In genomic region chr16:23385441-23385840, GRCh38 we compare ENCODE assay signal across 19 cellular contexts.
"Had no signal": no experiment of that assay in that cellular context is flagged by ENCODE, and none has a peak within 500 bp of the region (broad histone marks: within the 10 kb centered on the region; RNA-seq: fewer than 3 reads in every experiment).

No MANE protein-coding gene starts in this region.

- H3K4me2 ChIP-seq: PC-9 had no signal

- H3K36me3 Mint-ChIP-seq: activated naive CD8-positive, alpha-beta T cell treated with anti-CD3 and anti-CD28 coated beads for 36 hours had no signal

- H3K27ac Mint-ChIP-seq: activated CD8-positive, alpha-beta T cell treated with anti-CD3 and anti-CD28 coated beads for 36 hours; activated naive CD4-positive, alpha-beta T cell treated with anti-CD3 and anti-CD28 coated beads, Interleukin-2, amount 10 ng/mL, durations not matched to agents 7 days and 5 days; activated naive CD8-positive, alpha-beta T cell treated with anti-CD3 and anti-CD28 coated beads for 36 hours; activated T-cell treated with anti-CD3 and anti-CD28 coated beads, Interleukin-2, amount 50 U/mL, for 72 hours; activated T-helper 2 cell treated with anti-CD3 and anti-CD28 coated beads, Interferon-gamma antibody, Interleukin-2, Interleukin-4, amounts not matched to agents 10 μg/mL and 5 μg/mL and 100 μg/mL, durations not matched to agents 14 hours and 24 hours and 36 hours; T-helper 17 cell had no signal

- H3K27me3 Mint-ChIP-seq: activated CD8-positive, alpha-beta T cell treated with anti-CD3 and anti-CD28 coated beads for 36 hours; activated naive CD4-positive, alpha-beta T cell treated with anti-CD3 and anti-CD28 coated beads, Interleukin-2, amount 10 ng/mL, durations not matched to agents 7 days and 5 days; activated naive CD8-positive, alpha-beta T cell treated with anti-CD3 and anti-CD28 coated beads for 36 hours; T-helper 17 cell had no signal

- H3K4me3 ChIP-seq: PC-9 had no signal

- H3K36me3 ChIP-seq: WERI-Rb-1 had no signal

- DNase-seq: activated CD4-positive, alpha-beta T cell treated with anti-CD3 and anti-CD28 coated beads for 4 hours; activated CD8-positive, alpha-beta memory T cell treated with anti-CD3 and anti-CD28 coated beads, Interleukin-2, amount 50 U/mL, for 4 hours; activated CD8-positive, alpha-beta T cell treated with anti-CD3 and anti-CD28 coated beads for 36 hours; activated gamma-delta T cell treated with Interleukin-2 at 50 U/mL for 16 hours; activated naive CD4-positive, alpha-beta T cell treated with anti-CD3 and anti-CD28 coated beads, Interleukin-2, amount 10 ng/mL, durations not matched to agents 7 days and 5 days; activated naive CD8-positive, alpha-beta T cell treated with anti-CD3 and anti-CD28 coated beads for 36 hours; activated T-cell treated with anti-CD3 and anti-CD28 coated beads, Interleukin-2, amount 50 U/mL, for 72 hours; brain microvascular endothelial cell; NCI-H1105 treated with DMSO at 0.1 percent for 48 hours; NCI-H1436 treated with DMSO at 0.1 percent for 48 hours; NCI-H187; NCI-H2081; NCI-H510A treated with DMSO at 0.1 percent for 48 hours; PC-9; SIG-M5; T-helper 17 cell; T1000; WERI-Rb-1 had no signal

- H3K27ac ChIP-seq: brain microvascular endothelial cell, PC-9, WERI-Rb-1 had no signal

- H3K4me1 Mint-ChIP-seq: activated naive CD4-positive, alpha-beta T cell treated with anti-CD3 and anti-CD28 coated beads, Interleukin-2, amount 10 ng/mL, durations not matched to agents 7 days and 5 days; activated naive CD8-positive, alpha-beta T cell treated with anti-CD3 and anti-CD28 coated beads for 36 hours; T-helper 17 cell had no signal

- H2AFZ ChIP-seq: PC-9 had no signal

- H3K9me3 Mint-ChIP-seq: activated CD8-positive, alpha-beta T cell treated with anti-CD3 and anti-CD28 coated beads for 36 hours; activated naive CD4-positive, alpha-beta T cell treated with anti-CD3 and anti-CD28 coated beads, Interleukin-2, amount 10 ng/mL, durations not matched to agents 7 days and 5 days; activated naive CD8-positive, alpha-beta T cell treated with anti-CD3 and anti-CD28 coated beads for 36 hours; activated T-cell treated with anti-CD3 and anti-CD28 coated beads, Interleukin-2, amount 50 U/mL, for 72 hours; activated T-helper 2 cell treated with anti-CD3 and anti-CD28 coated beads, Interferon-gamma antibody, Interleukin-2, Interleukin-4, amounts not matched to agents 10 μg/mL and 5 μg/mL and 100 μg/mL, durations not matched to agents 14 hours and 24 hours and 36 hours had no signal

- H3K27me3 ChIP-seq: brain microvascular endothelial cell had no signal

- H3K4me3 Mint-ChIP-seq: activated CD8-positive, alpha-beta T cell treated with anti-CD3 and anti-CD28 coated beads for 36 hours; activated naive CD4-positive, alpha-beta T cell treated with anti-CD3 and anti-CD28 coated beads, Interleukin-2, amount 10 ng/mL, durations not matched to agents 7 days and 5 days; activated naive CD8-positive, alpha-beta T cell treated with anti-CD3 and anti-CD28 coated beads for 36 hours; activated T-cell treated with anti-CD3 and anti-CD28 coated beads, Interleukin-2, amount 50 U/mL, for 72 hours; T-helper 17 cell had no signal
